In genomic region chr19:47124937-47125668, GRCh38 we compare ENCODE assay signal across 7 cellular contexts. TPM values are rescaled to one million over a fixed set of nuclear protein-coding genes. Genes with fewer than 3 reads are reported as not detected.
DNase-seq lines count a peak whose midpoint lies in the region; ATAC-seq and TF ChIP-seq lines count a peak whose summit lies in the region.

No MANE protein-coding gene starts in this region.

- POLR2A ChIA-PET in Panc1 (lab: Charles Lee) = interaction anchor here (0.6 to 0.7 kb wide), 2 partner anchors 44 to 103 kb away, joined by 3 to 5 read pairs; no protein-coding TSS in a partner anchor

- ATAC-seq in Panc1 = peak; percentile 79
- peak; percentile 84 to 86 for ATAC-seq in lower lobe of right lung
- no peak for ATAC-seq in HG03457 (IDR thresholded peaks at IDR 0.05; ENCODE audit: unreplicated experiment)
- no peak for ATAC-seq in HG02852 (IDR thresholded peaks at IDR 0.05; ENCODE audit: unreplicated experiment)

- H3K4me3 ChIP-seq in MG63 (no peak overlapping the region), Panc1 (ENCODE audit: low read depth in 2 of 2, low read length in 2 of 2) (no peak overlapping the region), coronary artery (no peak overlapping the region), lower lobe of right lung (no peak overlapping the region)

- H3K36me3 ChIP-seq in MG63 = no peaks in the 10 kb centered on the region
- H3K36me3 ChIP-seq in Panc1 (ENCODE audit: control insufficient read depth, insufficient read depth, low read length) = no peaks in the 10 kb centered on the region
- no peaks in the 10 kb centered on the region for H3K36me3 ChIP-seq in lower lobe of right lung

- no peaks in the 10 kb centered on the region for H3K27me3 ChIP-seq in MG63
- no peaks in the 10 kb centered on the region for H3K27me3 ChIP-seq in Panc1 (ENCODE audit: control insufficient read depth, insufficient read depth, low read length)
- no peaks in the 10 kb centered on the region for H3K27me3 ChIP-seq in lower lobe of right lung (ENCODE audit: low read depth)

- DNase-seq in GF-D8 (lab: John Stamatoyannopoulos, UW) (peak; percentile 14), MG63 (peak; percentile 31), Panc1 (ENCODE audit: low read depth, low spot score) (no peak), coronary artery (ENCODE audit: low spot score) (no peak), lower lobe of right lung (no peak)

- H3K9me3 ChIP-seq in MG63 (peaks cover 3% of the 10 kb centered on the region), Panc1 (ENCODE audit: control insufficient read depth, insufficient read depth, low read depth, low read length) (no peaks in the 10 kb centered on the region), lower lobe of right lung (no peaks in the 10 kb centered on the region)

- no TSS peak for BruUV-seq in Panc1 (replicated peaks; lab: Mats Ljungman, UMichigan)

- H3K27ac ChIP-seq in Panc1 (ENCODE audit: low read length) (0 out of 2 replicates have a peak overlapping the region, but pooled peaks have one; percentile 21), coronary artery (no peak overlapping the region), lower lobe of right lung (peak overlapping the region; percentile 31)

- CTCF ChIA-PET in Panc1 (lab: Charles Lee) = interaction anchor here (0.6 kb wide), 1 partner anchor 45 kb away, joined by 3 read pairs; no protein-coding TSS in a partner anchor

- peaks cover 19% of the 10 kb centered on the region for H3K4me1 ChIP-seq in Panc1 (ENCODE audit: control insufficient read depth, insufficient read depth, low read length)
- H3K4me1 ChIP-seq in lower lobe of right lung = no peaks in the 10 kb centered on the region

- TF ChIP-seq CTCF in Panc1 (IDR thresholded peaks at IDR 0.05) (peak; percentile 71), coronary artery (IDR thresholded peaks at IDR 0.05) (peak; percentile 70), lower lobe of right lung (IDR thresholded peaks at IDR 0.05) (peak; percentile 57)

- in situ Hi-C loops in Panc1 (cut with HindIII; ENCODE audit: low pct_unique_long_range_greater_than_20kb, low sequenced_read_pairs) = no loop called here

- intact Hi-C loops in Panc1 (cut with micrococcal nuclease; ENCODE audit: unreplicated experiment) = loop anchor here (5.0 kb wide), 1 partner anchor 48 kb away; no protein-coding TSS in a partner anchor
- intact Hi-C loops in lower lobe of right lung (cut with DNase I) = loop anchor here (10.0 kb wide), 1 partner anchor 50 kb away; no protein-coding TSS in a partner anchor

RNA-seq across cellular contexts. Expression of gene SAE1, which starts 5.5 kb away (rescaled TPM):
- total RNA-seq in MG63 (2014; rRNA removed; shearing (Covaris generic); ENCODE audit: low replicate concordance) = 389 and 411 TPM in 2 replicates
- 140 TPM for total RNA-seq in Panc1 (2021; ENCODE audit: unreplicated experiment)
- polyA plus RNA-seq in Panc1 (2012; ENCODE audit: insufficient read length) = 112 TPM
- 49.9 TPM for total RNA-seq in lower lobe of right lung

RNA-seq across cellular contexts. Expression of gene ZC3H4, which starts 11.5 kb away (rescaled TPM):
- 8.2 and 25.2 TPM in 2 replicates for total RNA-seq in MG63 (2014; rRNA removed; shearing (Covaris generic); ENCODE audit: low replicate concordance)
- 42.7 TPM for total RNA-seq in Panc1 (2021; ENCODE audit: unreplicated experiment)
- 18.9 TPM for polyA plus RNA-seq in Panc1 (2012; ENCODE audit: insufficient read length)
- total RNA-seq in lower lobe of right lung = 49.3 TPM

Comparison
In these comparisons a context has a peak if more than half of its experiments do, and no peak if none do; other contexts are left out.
1. DNase-seq: peak in GF-D8 (single experiment) and MG63 (single experiment); none in Panc1 (single experiment), coronary artery (single experiment) and lower lobe of right lung (single experiment).
2. ATAC-seq: peak in Panc1 (single experiment) and lower lobe of right lung (2 of 2); none in HG03457 (single experiment) and HG02852 (single experiment).
3. H3K27ac ChIP-seq: peak in Panc1 (single experiment) and lower lobe of right lung (single experiment); none in coronary artery (0 of 2).
4. Peak in every context shown above with its lines, with median percentiles within 50 percentile points of each other: CTCF ChIP-seq.